ENCODE assay signal across 7 cellular contexts in the genomic region with DNA sequence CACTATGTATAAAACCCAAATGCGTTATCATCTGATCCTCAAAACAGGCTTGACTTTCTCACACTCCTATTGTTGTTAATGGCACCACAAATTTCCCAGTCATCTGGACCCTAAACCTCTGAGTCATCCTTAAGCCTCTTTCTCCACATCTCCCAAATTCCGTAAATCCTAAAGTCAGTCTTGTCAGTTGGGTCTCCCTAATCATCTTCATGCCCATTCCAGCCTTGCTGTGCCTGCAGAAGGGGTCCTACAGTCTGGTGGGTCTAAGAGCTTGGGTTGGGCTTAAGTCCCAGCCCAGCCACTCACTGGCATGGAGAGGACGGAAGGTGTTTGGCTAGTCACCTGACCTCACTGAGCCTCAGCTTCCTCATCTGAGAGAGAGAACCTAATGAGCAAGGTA.
"Had no signal": no experiment of that assay in that cellular context is flagged by ENCODE, and none has a peak within 500 bp of the region (broad histone marks: within the 10 kb centered on the region; RNA-seq: fewer than 3 reads in every experiment).

No MANE protein-coding gene starts in this region.

- H3K9me3 Mint-ChIP-seq: H9 had no signal

- H3K4me3 ChIP-seq: GM23248 had no signal

- H3K4me3 Mint-ChIP-seq: H9 had no signal

- H3K27ac Mint-ChIP-seq: H9 had no signal

- H3K27ac ChIP-seq: GM23248 had no signal

- DNase-seq: GM23248, GOT3, H9, HCEC 1CT, IMR-90 had no signal

- H2AFZ ChIP-seq: GM23248 had no signal

- H3K9ac ChIP-seq: GM23248 had no signal

- FAIRE-seq: H54, HTR-8/SVneo had no signal
